In the genomic region with DNA sequence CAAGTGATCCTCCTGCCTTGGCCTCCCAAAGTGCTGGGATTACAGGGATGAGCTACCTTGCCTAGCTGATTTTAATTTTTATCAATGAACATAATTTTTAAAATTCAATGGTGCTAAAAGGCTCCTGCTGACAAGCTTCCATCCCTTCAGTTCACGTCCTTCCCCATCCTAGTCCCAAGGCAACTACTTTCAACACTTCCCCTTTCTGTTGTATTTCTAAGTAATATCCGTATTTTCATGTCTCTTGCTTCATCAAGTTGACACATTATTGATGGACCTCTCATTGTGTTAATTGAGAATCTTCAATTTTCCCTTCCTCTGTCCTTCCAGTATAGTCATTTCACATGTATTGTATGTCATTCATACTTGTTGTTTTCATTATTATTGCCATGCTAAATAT, we compare ENCODE assay signal across 25 cellular contexts.
DNase-seq lines count a peak whose midpoint lies in the region; ATAC-seq and TF ChIP-seq lines count a peak whose summit lies in the region.
"Had no signal": no experiment of that assay in that cellular context is flagged by ENCODE, and none has a peak within 500 bp of the region (broad histone marks: within the 10 kb centered on the region; RNA-seq: fewer than 3 reads in every experiment).

No MANE protein-coding gene starts in this region.

- peak overlapping the region; percentile 42 for H3K4me2 ChIP-seq in OCI-LY3 (ENCODE audit: low read length)

- H3K36me3 ChIP-seq in OCI-LY3 (replicated peaks; ENCODE audit: low read depth, low read length) (peaks cover 10% of the 10 kb centered on the region), left lung (peaks cover 0 to 5% of the 10 kb centered on the region in 2 donors), psoas muscle (ENCODE audit: insufficient read depth in 1 of 2, low read depth in 1 of 2) (peaks cover 5 to 25% of the 10 kb centered on the region in 2 donors)
- H3K36me3 ChIP-seq: HAP-1 had no signal

- peaks cover 22% of the 10 kb centered on the region for H3K4me1 Mint-ChIP-seq in T-helper 2 cell treated with Interferon-gamma antibody and Interleukin-4, amounts not matched to agents 5 μg/mL and 100 μg/mL, for 36 hours (ENCODE audit: low read depth)
- H3K4me1 Mint-ChIP-seq: B cell had no signal

- ATAC-seq in left lung (peak; percentile 30), psoas muscle (no peak)
- ATAC-seq: GM12878, Panc1 had no signal

- no peaks in the 10 kb centered on the region for H4K20me1 ChIP-seq in OCI-LY3 (ENCODE audit: insufficient read depth, low read length)

- H2AFZ ChIP-seq in OCI-LY3 (ENCODE audit: low read depth, low read length), result no peak overlapping the region

- no peak overlapping the region for H3K4me3 Mint-ChIP-seq in T-helper 2 cell treated with Interferon-gamma antibody and Interleukin-4, amounts not matched to agents 5 μg/mL and 100 μg/mL, for 36 hours
- H3K4me3 Mint-ChIP-seq: B cell, type B pancreatic cell had no signal

- 92 to 94% (median 94%) methylated on average over 2 of the region's 2 CpGs for WGBS in psoas muscle, 3 donors

- no peak for DNase-seq in T-helper 2 cell treated with Interferon-gamma antibody and Interleukin-4, amounts not matched to agents 5 μg/mL and 100 μg/mL, for 36 hours (ENCODE audit: low spot score)
- DNase-seq in T-helper 2 cell, result no peak
- DNase-seq in HL-60 (ENCODE audit: low read depth in 1 of 2, low spot score in 1 of 2), result peak; percentile 8 to 18
- DNase-seq in left lung, result no peak
- DNase-seq in DMS53 (lab: John Stamatoyannopoulos, UW), result no peak
- DNase-seq in COLO668 (lab: John Stamatoyannopoulos, UW; ENCODE audit: unreplicated experiment), result no peak
- no peak for DNase-seq in psoas muscle
- DNase-seq: activated gamma-delta T cell; COR-L47; DND-41; effector CD4-positive, alpha-beta T cell; NCI-H1105; NCI-H2081 treated with DMSO at 0.1 percent for 48 hours; NCI-H345; NCI-H774; nucleus accumbens; stimulated activated CD8-positive, alpha-beta memory T cell treated with anti-CD3 and anti-CD28 coated beads, Interleukin-4, amount 100 ng/mL, for 48 hours had no signal

- no peak overlapping the region for H3K9ac ChIP-seq in OCI-LY3 (ENCODE audit: low read length)

- peaks cover 49% of the 10 kb centered on the region for H3K4me1 ChIP-seq in OCI-LY3 (ENCODE audit: low read length)
- H3K4me1 ChIP-seq in left lung, result peaks cover 0 to 22% of the 10 kb centered on the region in 2 donors
- H3K4me1 ChIP-seq in psoas muscle, result no peaks in the 10 kb centered on the region

- no peaks in the 10 kb centered on the region for H3K79me2 ChIP-seq in OCI-LY3 (ENCODE audit: low read length)

- no peaks in the 10 kb centered on the region for H3K27me3 Mint-ChIP-seq in T-helper 2 cell treated with Interferon-gamma antibody and Interleukin-4, amounts not matched to agents 5 μg/mL and 100 μg/mL, for 36 hours (ENCODE audit: low read depth)
- H3K27me3 Mint-ChIP-seq: B cell, type B pancreatic cell had no signal

- intact Hi-C loops in left lung (cut with DNase I) (no loop called here), psoas muscle (cut with DNase I) (no loop called here)

- TF ChIP-seq CTCF in HL-60 (IDR thresholded peaks at IDR 0.05; ENCODE audit: insufficient read depth, low read length) (no peak), OCI-LY3 (IDR thresholded peaks at IDR 0.05; ENCODE audit: low read depth, low read length) (no peak), left lung (IDR thresholded peaks at IDR 0.05) (no peak), psoas muscle (IDR thresholded peaks at IDR 0.05) (no peak)

- peak overlapping the region; percentile 22 for H3K27ac Mint-ChIP-seq in T-helper 2 cell treated with Interferon-gamma antibody and Interleukin-4, amounts not matched to agents 5 μg/mL and 100 μg/mL, for 36 hours
- H3K27ac Mint-ChIP-seq: B cell, type B pancreatic cell had no signal

- no peak overlapping the region for H3K27ac ChIP-seq in HL-60 (replicated peaks)
- peak overlapping the region; percentile 79 for H3K27ac ChIP-seq in OCI-LY3 (ENCODE audit: low read length)
- H3K27ac ChIP-seq in left lung, result peak overlapping the region in 1 of 2 donors; percentile 6
- H3K27ac ChIP-seq in psoas muscle, result no peak overlapping the region
- H3K27ac ChIP-seq: SJSA1, VCaP had no signal

- no peaks in the 10 kb centered on the region for H3K9me3 Mint-ChIP-seq in T-helper 2 cell treated with Interferon-gamma antibody and Interleukin-4, amounts not matched to agents 5 μg/mL and 100 μg/mL, for 36 hours
- H3K9me3 Mint-ChIP-seq: type B pancreatic cell had no signal

- no peaks in the 10 kb centered on the region for H3K9me3 ChIP-seq in OCI-LY3 (ENCODE audit: insufficient read depth, low read length)
- no peaks in the 10 kb centered on the region for H3K9me3 ChIP-seq in left lung
- H3K9me3 ChIP-seq in psoas muscle, result no peaks in the 10 kb centered on the region
- H3K9me3 ChIP-seq: HAP-1, SJSA1 had no signal

- H3K27me3 ChIP-seq in HL-60 (ENCODE audit: insufficient read depth, poor library complexity, severe bottlenecking) (no peaks in the 10 kb centered on the region), OCI-LY3 (ENCODE audit: low read depth, low read length) (no peaks in the 10 kb centered on the region), left lung (no peaks in the 10 kb centered on the region), psoas muscle (ENCODE audit: insufficient read depth in 3 of 3, low read length in 2 of 3) (no peaks in the 10 kb centered on the region)
- H3K27me3 ChIP-seq: SJSA1 had no signal

- H3K4me3 ChIP-seq in HL-60 (replicated peaks; ENCODE audit: insufficient read depth, low read length), result no peak overlapping the region
- no peak overlapping the region for H3K4me3 ChIP-seq in OCI-LY3 (ENCODE audit: low read length)
- no peak overlapping the region for H3K4me3 ChIP-seq in left lung
- H3K4me3 ChIP-seq in psoas muscle, result no peak overlapping the region
- H3K4me3 ChIP-seq: GM12878, HAP-1, SJSA1 had no signal

- peaks cover 33% of the 10 kb centered on the region for H3K36me3 Mint-ChIP-seq in T-helper 2 cell treated with Interferon-gamma antibody and Interleukin-4, amounts not matched to agents 5 μg/mL and 100 μg/mL, for 36 hours (ENCODE audit: low read depth)

Comparison
In these comparisons a context has a peak if more than half of its experiments do, and no peak if none do; other contexts are left out.
1. DNase-seq: peak in HL-60 (2 of 2); none in T-helper 2 cell treated with Interferon-gamma antibody and Interleukin-4, amounts not matched to agents 5 μg/mL and 100 μg/mL, for 36 hours (single experiment), T-helper 2 cell (0 of 5), left lung (0 of 2), DMS53 (single experiment), COLO668 (single experiment) and psoas muscle (0 of 2).